In the genomic region with DNA sequence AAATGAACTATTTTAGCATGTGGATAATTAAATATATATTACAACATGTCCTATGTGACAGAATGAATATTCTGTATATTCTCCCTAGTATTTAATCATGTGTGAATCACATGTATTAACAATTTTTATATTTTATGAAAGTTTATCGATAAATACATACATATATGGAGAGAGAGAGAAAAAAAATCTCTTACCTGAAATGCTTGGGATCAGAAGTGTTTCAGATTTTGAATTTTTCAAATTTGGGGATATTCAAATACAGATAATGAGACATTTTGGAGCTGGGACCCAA, we compare ENCODE assay signal across 18 cellular contexts.
DNase-seq lines count a peak whose midpoint lies in the region; ATAC-seq, FAIRE-seq and TF ChIP-seq lines count a peak whose summit lies in the region.
"Had no signal": no experiment of that assay in that cellular context is flagged by ENCODE, and none has a peak within 500 bp of the region (broad histone marks: within the 10 kb centered on the region; RNA-seq: fewer than 3 reads in every experiment).

No MANE protein-coding gene starts in this region.

- no peaks in the 10 kb centered on the region for H3K79me1 ChIP-seq in H9 (ENCODE audit: insufficient read depth, low read depth, low read length, poor library complexity, severe bottlenecking)

- H4K20me1 ChIP-seq in H9 (ENCODE audit: control insufficient read depth, insufficient read depth, insufficient read length): no peaks in the 10 kb centered on the region
- H4K20me1 ChIP-seq: BLaER1 had no signal

- FAIRE-seq in frontal cortex (lab: Jason Lieb, UNC): no peak
- FAIRE-seq: A549 had no signal

- H3K4me1 Mint-ChIP-seq in H9 (no peaks in the 10 kb centered on the region), nephron (peaks cover 33% of the 10 kb centered on the region)
- H3K4me1 Mint-ChIP-seq: CD8-positive, alpha-beta memory T cell had no signal

- DNase-seq in A673 (ENCODE audit: low spot score) (no peak), H9 (no peak), RWPE2 (ENCODE audit: low spot score) (no peak), frontal cortex (ENCODE audit: low spot score in 2 of 2) (no peak)
- no peak for DNase-seq in activated naive CD4-positive, alpha-beta T cell (lab: John Stamatoyannopoulos, UW)
- DNase-seq: GDM1; MG63; NCI-H187 treated with DMSO at 0.1 percent for 48 hours; NCI-H2227 treated with DMSO at 0.1 percent for 48 hours; NK-92 treated with Interleukin-12 subunit alpha and Interleukin-12 subunit beta, amount 100 ng/mL, for 24 hours; Right ventricle myocardium superior had no signal

- no peak overlapping the region for H3K18ac ChIP-seq in H9 (ENCODE audit: insufficient read length, low read depth, low read length)

- no CpG with 5 or more reads among the region's 1 CpG for WGBS in H9 (ENCODE audit: extremely low coverage, insufficient read length, low lambda C conversion rate)

- H3K9me3 ChIP-seq in A673 (ENCODE audit: low read depth, low read length, poor library complexity, severe bottlenecking) (no peaks in the 10 kb centered on the region), H9 (ENCODE audit: control insufficient read depth, low read depth, low read length) (no peaks in the 10 kb centered on the region), RWPE2 (ENCODE audit: severe bottlenecking) (no peaks in the 10 kb centered on the region)
- H3K9me3 ChIP-seq: A549, BLaER1, MG63 had no signal

- H3K27ac Mint-ChIP-seq in H9 (no peak overlapping the region), nephron (peak overlapping the region in 2 of 3 experiments; percentile 66 to 79)
- H3K27ac Mint-ChIP-seq: CD8-positive, alpha-beta memory T cell; HFFc6 had no signal

- no peak overlapping the region for H3K23ac ChIP-seq in H9 (ENCODE audit: insufficient read length, low read depth, low read length)

- H3K36me3 ChIP-seq in A673 (ENCODE audit: insufficient read depth, low read length, poor library complexity, severe bottlenecking): no peaks in the 10 kb centered on the region
- no peaks in the 10 kb centered on the region for H3K36me3 ChIP-seq in RWPE2 (ENCODE audit: low read depth)
- H3K36me3 ChIP-seq: BLaER1, MG63 had no signal

- H3K56ac ChIP-seq in H9 (ENCODE audit: insufficient read length, low read depth, low read length): no peak overlapping the region

- H3K9ac ChIP-seq in H9 (ENCODE audit: extremely low read depth, insufficient read length, low read length): no peak overlapping the region
- H3K9ac ChIP-seq: BLaER1 had no signal

- H2BK120ac ChIP-seq in H9 (ENCODE audit: low read depth, low read length, poor library complexity, severe bottlenecking): no peak overlapping the region

- H4K91ac ChIP-seq in H9 (ENCODE audit: insufficient read length, low read depth, low read length): no peak overlapping the region

- ATAC-seq in RWPE2 (ENCODE audit: low read depth): no peak
- no peak for ATAC-seq in GM21360 (IDR thresholded peaks at IDR 0.05; ENCODE audit: unreplicated experiment)
- no peak for ATAC-seq in HG02884 (IDR thresholded peaks at IDR 0.05; ENCODE audit: unreplicated experiment)

- no peak overlapping the region for H2BK12ac ChIP-seq in H9 (ENCODE audit: insufficient read length, low read depth, low read length)

- no peaks in the 10 kb centered on the region for H3K36me3 Mint-ChIP-seq in H9 (ENCODE audit: insufficient read depth in 1 of 3, low read depth in 3 of 3)
- no peaks in the 10 kb centered on the region for H3K36me3 Mint-ChIP-seq in nephron (ENCODE audit: low read depth)

- H3K4me1 ChIP-seq in A673 (ENCODE audit: insufficient read depth, low read length, poor library complexity, severe bottlenecking) (peaks cover 11% of the 10 kb centered on the region), H9 (ENCODE audit: insufficient read depth, low read length) (no peaks in the 10 kb centered on the region), RWPE2 (ENCODE audit: insufficient read depth, poor library complexity, severe bottlenecking) (peaks cover 2% of the 10 kb centered on the region)
- H3K4me1 ChIP-seq: BLaER1 had no signal

- no peaks in the 10 kb centered on the region for H3K23me2 ChIP-seq in H9 (ENCODE audit: insufficient read length, low read depth, low read length, poor library complexity, severe bottlenecking)

- H3K4me3 ChIP-seq in A673 (ENCODE audit: low read depth, low read length, poor library complexity, severe bottlenecking): no peak overlapping the region
- H3K4me3 ChIP-seq in RWPE2 (ENCODE audit: severe bottlenecking): no peak overlapping the region
- H3K4me3 ChIP-seq: A549, BLaER1, MG63 had no signal

- peak; percentile 20; the same call in 1 of the 2 replicates for TF ChIP-seq CTCF in A673 (conservative IDR thresholded peaks at IDR 0.05; ENCODE audit: low read depth, low read length)
- TF ChIP-seq CTCF in H9 (conservative IDR thresholded peaks at IDR 0.05): peak; percentile 12; the same call in 1 of the 3 replicates
- peak; percentile 68 for TF ChIP-seq CTCF in RWPE2 (IDR thresholded peaks at IDR 0.05; ENCODE audit: poor library complexity, severe bottlenecking)
- no peak for TF ChIP-seq CTCF in nephron (IDR thresholded peaks at IDR 0.05; ENCODE audit: unreplicated experiment in 3 of 3)

- H3K9me3 Mint-ChIP-seq in H9 (no peaks in the 10 kb centered on the region), nephron (peaks cover 3% of the 10 kb centered on the region)
- H3K9me3 Mint-ChIP-seq: HFFc6 had no signal

- H2AFZ ChIP-seq in H9 (ENCODE audit: low read length): no peak overlapping the region

- H3K27me3 Mint-ChIP-seq in H9 (ENCODE audit: low read depth): 0 out of 2 replicates have a peak, but pooled peaks cover 1% of the 10 kb centered on the region
- H3K27me3 Mint-ChIP-seq in nephron (ENCODE audit: low read depth): peaks cover 5% of the 10 kb centered on the region

- H3K4me2 ChIP-seq in H9 (ENCODE audit: insufficient read depth, insufficient read length, low read length): no peak overlapping the region
- H3K4me2 ChIP-seq: BLaER1 had no signal

- no peak overlapping the region for H2BK15ac ChIP-seq in H9 (ENCODE audit: low read depth, low read length)

- no peak overlapping the region for H4K5ac ChIP-seq in H9 (ENCODE audit: insufficient read length, low read depth, low read length)

- POLR2A ChIA-PET in A673 (lab: Charles Lee; ENCODE audit: low non-redundant PET): no interaction called here

- BruUV-seq in A673 (replicated peaks; lab: Mats Ljungman, UMichigan): no TSS peak

- H3K27ac ChIP-seq in A673 (ENCODE audit: low read depth, low read length, poor library complexity, severe bottlenecking): no peak overlapping the region
- no peak overlapping the region for H3K27ac ChIP-seq in H9 (ENCODE audit: insufficient read length, low read depth, low read length)
- no peak overlapping the region for H3K27ac ChIP-seq in RWPE2 (ENCODE audit: poor library complexity, severe bottlenecking)
- H3K27ac ChIP-seq: BLaER1 had no signal

- no peak overlapping the region for H2AK5ac ChIP-seq in H9 (ENCODE audit: insufficient read length, low read length)

- no peak overlapping the region for H4K8ac ChIP-seq in H9 (replicated peaks; ENCODE audit: insufficient read length, low read depth, low read length)

- H3K79me2 ChIP-seq in H9 (ENCODE audit: insufficient read depth, low read length): no peaks in the 10 kb centered on the region

- intact Hi-C loops in A673 (cut with micrococcal nuclease; ENCODE audit: unreplicated experiment): no loop called here

- no peak overlapping the region for H3K14ac ChIP-seq in H9 (ENCODE audit: insufficient read depth, low read length)

- no peak overlapping the region for H3T11ph ChIP-seq in H9 (ENCODE audit: low read length)

- H2BK5ac ChIP-seq in H9 (ENCODE audit: insufficient read length, low read length): no peak overlapping the region

- H3K27me3 ChIP-seq in A673 (replicated peaks; ENCODE audit: insufficient read depth, low read depth, low read length, poor library complexity) (no peaks in the 10 kb centered on the region), H9 (ENCODE audit: insufficient read depth, low read length) (no peaks in the 10 kb centered on the region), RWPE2 (ENCODE audit: insufficient read depth, poor library complexity, severe bottlenecking) (no peaks in the 10 kb centered on the region)
- H3K27me3 ChIP-seq: BLaER1, MG63 had no signal

- CTCF ChIA-PET in A673 (lab: Charles Lee): no interaction called here

- no peak overlapping the region for H2BK20ac ChIP-seq in H9 (ENCODE audit: low read depth, low read length, poor library complexity, severe bottlenecking)

- no peak overlapping the region for H3K4ac ChIP-seq in H9 (ENCODE audit: low read depth, low read length)

- H3K4me3 Mint-ChIP-seq in H9: no peak overlapping the region
- no peak overlapping the region for H3K4me3 Mint-ChIP-seq in nephron
- H3K4me3 Mint-ChIP-seq: CD8-positive, alpha-beta memory T cell; HFFc6 had no signal

Comparison
In these comparisons a context has a peak if more than half of its experiments do, and no peak if none do; other contexts are left out.
1. CTCF ChIP-seq: peak in A673 (single experiment), H9 (single experiment) and RWPE2 (single experiment); none in nephron (0 of 3).
2. H3K27ac Mint-ChIP-seq: peak in nephron (2 of 3); none in H9 (0 of 3).